Comparison of ENCODE assay signal across 10 cellular contexts in the genomic region with DNA sequence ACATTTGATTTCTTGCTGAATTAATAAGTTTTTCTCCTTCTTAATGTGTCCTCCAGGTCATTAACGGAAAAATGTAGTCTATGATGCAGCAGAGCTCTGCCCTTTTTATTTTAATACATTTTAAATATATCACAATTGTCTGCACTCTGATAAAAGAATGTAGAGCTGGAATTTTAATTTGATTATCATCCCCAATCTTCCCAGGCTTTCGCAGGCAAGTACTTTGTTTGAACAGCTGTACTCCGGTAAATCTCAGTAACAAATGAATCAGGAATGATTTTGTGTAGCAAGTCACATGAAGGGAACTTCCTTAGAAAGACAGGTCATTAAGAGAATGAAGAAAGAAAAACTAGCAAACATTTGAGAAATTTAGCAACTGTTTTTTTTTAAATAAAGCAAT.
DNase-seq lines count a peak whose midpoint lies in the region; TF ChIP-seq lines count a peak whose summit lies in the region.
"Had no signal": no experiment of that assay in that cellular context is flagged by ENCODE, and none has a peak within 500 bp of the region (broad histone marks: within the 10 kb centered on the region; RNA-seq: fewer than 3 reads in every experiment).

No MANE protein-coding gene starts in this region.

- no peaks in the 10 kb centered on the region for H3K36me3 ChIP-seq in iPS-20b (ENCODE audit: insufficient read depth, low read depth, low read length)
- H3K36me3 ChIP-seq: colonic mucosa had no signal

- CTCF ChIA-PET in AG04450 (lab: Charles Lee), result no interaction called here

- H3K9me3 ChIP-seq in AG04450 (ENCODE audit: control insufficient read depth, insufficient read depth, low read length) (no peaks in the 10 kb centered on the region), iPS-20b (ENCODE audit: insufficient read depth, low read depth, low read length) (no peaks in the 10 kb centered on the region)
- H3K9me3 ChIP-seq: colonic mucosa had no signal

- H3K27ac ChIP-seq in AG04450 (ENCODE audit: low read depth, low read length) (no peak overlapping the region), iPS-20b (ENCODE audit: low read length) (peak overlapping the region; percentile 12)
- H3K27ac ChIP-seq: colonic mucosa had no signal

- TF ChIP-seq CTCF in AG04450 (IDR thresholded peaks at IDR 0.05; ENCODE audit: low read depth, low read length) (no peak), LNCaP clone FGC (IDR thresholded peaks at IDR 0.05; ENCODE audit: control insufficient read depth, extremely low read depth, insufficient read depth) (no peak), GM10266 (IDR thresholded peaks at IDR 0.05; ENCODE audit: control insufficient read depth, insufficient read depth, low read depth, missing control alignments) (no peak)

- DNase-seq in AG04450 (ENCODE audit: low read depth, low spot score) (peak; percentile 33), LNCaP clone FGC (ENCODE audit: low read depth) (peak; percentile 63), astrocyte of the hippocampus (ENCODE audit: low read depth, low spot score) (peak; percentile 54), GM10266 (ENCODE audit: extremely low spot score) (no peak), epidermal melanocyte (ENCODE audit: insufficient read length, low spot score) (no peak), NCI-H1694 treated with DMSO at 0.1 percent for 48 hours (lab: John Stamatoyannopoulos, UW) (no peak)
- no peak for DNase-seq in activated naive CD4-positive, alpha-beta T cell treated with Interleukin-2 at 50 U/mL for 16 hours
- DNase-seq: colonic mucosa; naive thymus-derived CD4-positive, alpha-beta T cell had no signal

- H3K27me3 ChIP-seq in AG04450 (ENCODE audit: control insufficient read depth, insufficient read depth, low read length), result no peaks in the 10 kb centered on the region
- H3K27me3 ChIP-seq in iPS-20b (ENCODE audit: insufficient read depth, low read length), result no peaks in the 10 kb centered on the region
- H3K27me3 ChIP-seq: colonic mucosa had no signal

- peak overlapping the region; percentile 53; the same call in 1 of the 2 replicates for H3K9ac ChIP-seq in iPS-20b (ENCODE audit: low read depth, low read length)

- H3K4me1 ChIP-seq in iPS-20b (ENCODE audit: insufficient read depth, low read length), result peaks cover 59% of the 10 kb centered on the region
- H3K4me1 ChIP-seq: colonic mucosa had no signal

- H3K4me3 ChIP-seq in AG04450 (ENCODE audit: low read depth, low read length) (no peak overlapping the region), LNCaP clone FGC (ENCODE audit: low read depth, low read length) (no peak overlapping the region), iPS-20b (ENCODE audit: low read length) (peak overlapping the region; percentile 58)
- H3K4me3 ChIP-seq: colonic mucosa had no signal

- POLR2A ChIA-PET in AG04450 (lab: Yijun Ruan, JAX), result interaction anchor here (1.0 kb wide), 1 partner anchor 116 kb away, joined by 3 read pairs; no protein-coding TSS in a partner anchor

Comparison
In these comparisons a context has a peak if more than half of its experiments do, and no peak if none do; other contexts are left out.
1. DNase-seq: peak in AG04450 (single experiment), LNCaP clone FGC (single experiment) and astrocyte of the hippocampus (single experiment); none in GM10266 (single experiment), epidermal melanocyte (single experiment), NCI-H1694 treated with DMSO at 0.1 percent for 48 hours (single experiment) and activated naive CD4-positive, alpha-beta T cell treated with Interleukin-2 at 50 U/mL for 16 hours (single experiment).